32 cellular contexts compared by ENCODE assay signal in the genomic region with DNA sequence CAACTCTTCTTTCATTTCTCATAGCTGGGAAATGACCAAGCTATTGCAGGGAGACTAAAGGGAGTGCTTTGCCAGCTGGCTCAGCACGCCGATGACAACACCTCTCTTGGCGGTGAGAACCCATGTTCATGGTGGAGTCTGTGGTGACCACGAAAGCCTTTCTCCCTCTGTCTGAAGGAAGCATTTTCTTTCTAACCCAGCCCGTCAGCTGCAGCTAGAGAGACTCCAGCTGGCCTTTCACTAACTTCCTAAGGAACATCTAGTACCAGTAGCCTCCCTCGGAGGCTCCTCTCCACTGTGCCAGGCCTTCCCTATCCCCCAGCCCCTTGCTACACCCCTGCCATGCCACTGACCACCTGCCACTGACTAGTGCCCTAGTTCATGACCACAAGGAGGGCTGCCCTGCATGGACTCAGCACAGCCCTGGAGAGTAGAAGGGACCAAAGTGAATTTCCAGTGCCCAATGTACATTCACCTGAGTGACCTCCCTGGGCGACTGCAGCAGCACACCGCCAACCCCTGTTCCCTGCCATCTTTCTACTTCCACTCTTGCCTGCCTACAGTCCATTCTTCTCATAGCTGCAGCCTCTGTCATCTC.
"Had no signal": no experiment of that assay in that cellular context is flagged by ENCODE, and none has a peak within 500 bp of the region (broad histone marks: within the 10 kb centered on the region; RNA-seq: fewer than 3 reads in every experiment).

No MANE protein-coding gene starts in this region.

- H3K27ac Mint-ChIP-seq: activated CD4-positive, alpha-beta T cell treated with anti-CD3 and anti-CD28 coated beads for 36 hours; activated CD4-positive, alpha-beta T cell treated with anti-CD3 and anti-CD28 coated beads, Interleukin-2, amount 10 ng/mL, durations not matched to agents 7 days and 5 days; activated CD8-positive, alpha-beta T cell treated with anti-CD3 and anti-CD28 coated beads, Interleukin-2, amount 10 ng/mL, durations not matched to agents 7 days and 5 days; activated naive CD4-positive, alpha-beta T cell treated with anti-CD3 and anti-CD28 coated beads for 36 hours; activated naive CD4-positive, alpha-beta T cell treated with anti-CD3 and anti-CD28 coated beads, Interleukin-2, amount 50 U/mL, for 72 hours; activated T-cell treated with anti-CD3 and anti-CD28 coated beads, Interleukin-2, amount 50 U/mL, for 24 hours; activated T-helper 2 cell treated with anti-CD3 and anti-CD28 coated beads, Interferon-gamma antibody, Interleukin-2, Interleukin-4, amounts not matched to agents 10 μg/mL and 5 μg/mL and 100 μg/mL, durations not matched to agents 14 hours and 24 hours and 36 hours; WTC11 had no signal

- H3K9me3 ChIP-seq: adrenal gland, body of pancreas, breast epithelium, Peyer's patch, SJCRH30 had no signal

- DNase-seq: activated CD4-positive, alpha-beta T cell treated with anti-CD3 and anti-CD28 coated beads for 36 hours; activated CD4-positive, alpha-beta T cell treated with anti-CD3 and anti-CD28 coated beads, Interleukin-2, amount 10 ng/mL, durations not matched to agents 7 days and 5 days; activated CD4-positive, alpha-beta T cell treated with anti-CD3 and anti-CD28 coated beads, Interleukin-2, amount 50 U/mL, for 48 hours; activated CD8-positive, alpha-beta T cell treated with anti-CD3 and anti-CD28 coated beads, Interleukin-2, amount 10 ng/mL, durations not matched to agents 7 days and 5 days; activated gamma-delta T cell; activated naive CD4-positive, alpha-beta T cell treated with anti-CD3 and anti-CD28 coated beads for 36 hours; activated T-cell treated with anti-CD3 and anti-CD28 coated beads, Interleukin-2, amount 50 U/mL, for 24 hours; adrenal gland; body of pancreas; caudate nucleus; Kasumi-1; KG1; MM.1S; MV-4-11; NCI-H1092; NCI-H1436 treated with DMSO at 0.1 percent for 48 hours; NCI-H1694 treated with DMSO at 0.1 percent for 48 hours; NCI-H2029; NCI-H345; NCI-H524 treated with DMSO at 0.1 percent for 48 hours; NK-92 treated with Interleukin-12 subunit alpha and Interleukin-12 subunit beta, amount 100 ng/mL, for 24 hours; PC-3; Peyer's patch; RPMI8226; SJCRH30; T1000 had no signal

- H3K27me3 ChIP-seq: adrenal gland, body of pancreas, breast epithelium, Peyer's patch, SJCRH30 had no signal

- H3K27ac ChIP-seq: adrenal gland, body of pancreas, breast epithelium, Peyer's patch, SJCRH30, SK-N-MC had no signal

- ATAC-seq: activated CD4-positive, alpha-beta T cell treated with anti-CD3 and anti-CD28 coated beads for 36 hours; activated CD4-positive, CD25-positive, alpha-beta regulatory T cell treated with anti-CD3 and anti-CD28 coated beads, Interleukin-2, amount 50 U/mL, for 24 hours; activated CD8-positive, alpha-beta T cell treated with anti-CD3 and anti-CD28 coated beads, Interleukin-2, amount 10 ng/mL, durations not matched to agents 7 days and 5 days; activated naive CD4-positive, alpha-beta T cell treated with anti-CD3 and anti-CD28 coated beads, Interleukin-2, amount 50 U/mL, for 72 hours; body of pancreas; PC-3; WTC11 had no signal

- H3K27me3 Mint-ChIP-seq: activated CD4-positive, alpha-beta T cell treated with anti-CD3 and anti-CD28 coated beads, Interleukin-2, amount 10 ng/mL, durations not matched to agents 7 days and 5 days had no signal

- H3K36me3 Mint-ChIP-seq: activated naive CD4-positive, alpha-beta T cell treated with anti-CD3 and anti-CD28 coated beads, Interleukin-2, amount 50 U/mL, for 72 hours; WTC11 had no signal

- H3K4me1 ChIP-seq: adrenal gland, body of pancreas, breast epithelium, Peyer's patch, SJCRH30 had no signal

- H3K9me3 Mint-ChIP-seq: activated CD4-positive, alpha-beta T cell treated with anti-CD3 and anti-CD28 coated beads, Interleukin-2, amount 10 ng/mL, durations not matched to agents 7 days and 5 days; activated naive CD4-positive, alpha-beta T cell treated with anti-CD3 and anti-CD28 coated beads for 36 hours; activated T-cell treated with anti-CD3 and anti-CD28 coated beads, Interleukin-2, amount 50 U/mL, for 24 hours; activated T-helper 2 cell treated with anti-CD3 and anti-CD28 coated beads, Interferon-gamma antibody, Interleukin-2, Interleukin-4, amounts not matched to agents 10 μg/mL and 5 μg/mL and 100 μg/mL, durations not matched to agents 14 hours and 24 hours and 36 hours had no signal

- H3K4me3 ChIP-seq: adrenal gland, body of pancreas, breast epithelium, Peyer's patch, SJCRH30, SK-N-MC had no signal

- H3K4me1 Mint-ChIP-seq: activated CD4-positive, alpha-beta T cell treated with anti-CD3 and anti-CD28 coated beads for 36 hours; activated CD4-positive, alpha-beta T cell treated with anti-CD3 and anti-CD28 coated beads, Interleukin-2, amount 10 ng/mL, durations not matched to agents 7 days and 5 days; WTC11 had no signal

- H3K4me3 Mint-ChIP-seq: activated CD4-positive, alpha-beta T cell treated with anti-CD3 and anti-CD28 coated beads for 36 hours; activated CD4-positive, alpha-beta T cell treated with anti-CD3 and anti-CD28 coated beads, Interleukin-2, amount 10 ng/mL, durations not matched to agents 7 days and 5 days; activated CD8-positive, alpha-beta T cell treated with anti-CD3 and anti-CD28 coated beads, Interleukin-2, amount 10 ng/mL, durations not matched to agents 7 days and 5 days; activated naive CD4-positive, alpha-beta T cell treated with anti-CD3 and anti-CD28 coated beads for 36 hours; activated T-cell treated with anti-CD3 and anti-CD28 coated beads, Interleukin-2, amount 50 U/mL, for 24 hours; WTC11 had no signal

- H3K36me3 ChIP-seq: adrenal gland, breast epithelium, Peyer's patch, SJCRH30 had no signal
